In the genomic region with DNA sequence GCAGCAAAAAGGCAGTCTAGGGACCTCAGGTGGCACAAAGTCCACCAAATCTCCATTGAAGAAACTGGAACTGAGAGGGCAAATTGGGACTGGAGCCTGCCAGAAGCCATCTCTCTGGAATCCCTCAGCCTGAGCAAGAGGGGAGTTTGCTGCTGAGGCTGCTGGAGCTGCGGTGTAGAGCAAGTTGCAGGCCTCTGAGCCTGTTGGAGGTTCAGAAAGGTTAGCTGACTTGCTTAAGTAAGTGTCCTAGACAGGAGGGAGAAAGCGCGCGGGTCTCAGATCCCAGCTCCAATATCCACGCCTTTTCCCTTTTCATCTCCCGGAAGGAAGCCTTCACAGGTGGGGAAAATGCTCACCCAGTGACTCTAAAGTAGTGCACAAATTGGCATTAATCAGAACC, we compare ENCODE assay signal across 10 cellular contexts. TPM values are rescaled to one million over a fixed set of nuclear protein-coding genes. Genes with fewer than 3 reads are reported as not detected.
DNase-seq lines count a peak whose midpoint lies in the region; ATAC-seq, FAIRE-seq and TF ChIP-seq lines count a peak whose summit lies in the region.
"Had no signal": no experiment of that assay in that cellular context is flagged by ENCODE, and none has a peak within 500 bp of the region (broad histone marks: within the 10 kb centered on the region; RNA-seq: fewer than 3 reads in every experiment).

No MANE protein-coding gene starts in this region.

- dilution Hi-C loops in keratinocyte (cut with MboI; ENCODE audit: extremely low pct_ligation_motif_present, low sequenced_read_pairs) = no loop called here

- peak overlapping the region; percentile 89 for H2AFZ ChIP-seq in keratinocyte (ENCODE audit: control insufficient read depth, low read length)

- no peaks in the 10 kb centered on the region for H3K9me1 ChIP-seq in keratinocyte (ENCODE audit: control insufficient read depth, extremely low read depth, insufficient read depth, low read length)

- no peak for TF ChIP-seq POLR2A in spleen (IDR thresholded peaks at IDR 0.05)

- H3K4me3 ChIP-seq in keratinocyte (ENCODE audit: control insufficient read depth in 2 of 3, extremely low read depth in 1 of 3, insufficient read depth in 2 of 3, low read depth in 1 of 3, low read length in 3 of 3) (peak overlapping the region in 2 of 3 experiments; percentile 73), spleen (peak overlapping the region in 1 of 8 donors; percentile 76)

- peaks cover 28% of the 10 kb centered on the region for H3K79me2 ChIP-seq in keratinocyte (ENCODE audit: control insufficient read depth, insufficient read depth, low read length)

- POLR2A ChIA-PET in activated naive CD8-positive, alpha-beta T cell treated with anti-CD3 and anti-CD28 coated beads, Interleukin-2, amount 10 ng/mL, durations not matched to agents 7 days and 5 days (lab: Charles Lee) = interaction anchor here (0.6 to 5.2 kb wide), 15 partner anchors 10 to 89 kb away, joined by 3 to 85 read pairs (median 6); no protein-coding TSS in a partner anchor

- peaks cover 33% of the 10 kb centered on the region for H3K36me3 Mint-ChIP-seq in activated naive CD8-positive, alpha-beta T cell treated with anti-CD3 and anti-CD28 coated beads, Interleukin-2, amount 10 ng/mL, durations not matched to agents 7 days and 5 days

- H3K9me3 Mint-ChIP-seq in activated naive CD8-positive, alpha-beta T cell treated with anti-CD3 and anti-CD28 coated beads, Interleukin-2, amount 10 ng/mL, durations not matched to agents 7 days and 5 days = peaks cover 11% of the 10 kb centered on the region

- ATAC-seq in activated naive CD8-positive, alpha-beta T cell treated with anti-CD3 and anti-CD28 coated beads, Interleukin-2, amount 10 ng/mL, durations not matched to agents 7 days and 5 days (ENCODE audit: low read depth) = no peak
- no peak for ATAC-seq in GM19351 (IDR thresholded peaks at IDR 0.05; ENCODE audit: unreplicated experiment)
- no peak for ATAC-seq in GM21390 (IDR thresholded peaks at IDR 0.05; ENCODE audit: unreplicated experiment)
- no peak for ATAC-seq in HG03521 (IDR thresholded peaks at IDR 0.05; ENCODE audit: unreplicated experiment)

- H3K4me1 Mint-ChIP-seq in activated naive CD8-positive, alpha-beta T cell treated with anti-CD3 and anti-CD28 coated beads, Interleukin-2, amount 10 ng/mL, durations not matched to agents 7 days and 5 days = peaks cover 46% of the 10 kb centered on the region

- H3K4me3 Mint-ChIP-seq in activated naive CD8-positive, alpha-beta T cell treated with anti-CD3 and anti-CD28 coated beads, Interleukin-2, amount 10 ng/mL, durations not matched to agents 7 days and 5 days = peak overlapping the region; percentile 89

- intact Hi-C loops in spleen (cut with DNase I; ENCODE audit: low total_unique reads) = no loop called here

- TF ChIP-seq CTCF in keratinocyte (optimal IDR thresholded peaks at IDR 0.05 in 1 of 3, IDR thresholded peaks at IDR 0.05 in 1 of 3, conservative IDR thresholded peaks at IDR 0.05 in 1 of 3; ENCODE audit: extremely low read depth in 1 of 3, insufficient read depth in 2 of 3, low read length in 3 of 3) (no peak), spleen (IDR thresholded peaks at IDR 0.05 in 8 of 11, conservative IDR thresholded peaks at IDR 0.05 in 3 of 11) (no peak)

- peak overlapping the region; percentile 96 for H3K27ac ChIP-seq in keratinocyte (ENCODE audit: control insufficient read depth, insufficient read depth, low read length)
- peak overlapping the region in 6 of 8 donors; percentile 85 to 98 (median 94) for H3K27ac ChIP-seq in spleen
- H3K27ac ChIP-seq: 22Rv1 had no signal

- H3K27ac Mint-ChIP-seq in activated naive CD8-positive, alpha-beta T cell treated with anti-CD3 and anti-CD28 coated beads, Interleukin-2, amount 10 ng/mL, durations not matched to agents 7 days and 5 days = no peak overlapping the region

- no peaks in the 10 kb centered on the region for H4K20me1 ChIP-seq in keratinocyte (ENCODE audit: control insufficient read depth, extremely low read depth, insufficient read depth, low read length)

- H3K4me1 ChIP-seq in keratinocyte (ENCODE audit: control insufficient read depth, extremely low read depth, insufficient read depth, low read length) (peaks cover 38% of the 10 kb centered on the region), spleen (peaks cover 23 to 43% (median 39%) of the 10 kb centered on the region in 6 donors)

- no peaks in the 10 kb centered on the region for H3K27me3 Mint-ChIP-seq in activated naive CD8-positive, alpha-beta T cell treated with anti-CD3 and anti-CD28 coated beads, Interleukin-2, amount 10 ng/mL, durations not matched to agents 7 days and 5 days

- FAIRE-seq in keratinocyte (lab: Jason Lieb, UNC) = no peak

- H3K9ac ChIP-seq in keratinocyte (ENCODE audit: control insufficient read depth, extremely low read depth, insufficient read depth, low read length) = peak overlapping the region; percentile 89

- H3K27me3 ChIP-seq in keratinocyte (ENCODE audit: control insufficient read depth, extremely low read depth, insufficient read depth, low read length) (no peaks in the 10 kb centered on the region), spleen (replicated peaks in 1 of 7) (no peaks in the 10 kb centered on the region)

- WGBS in spleen, 5 donors = 77 to 86% (median 81%) methylated on average over 5 to 6 of the region's 6 CpGs

- H3K9me3 ChIP-seq in keratinocyte (ENCODE audit: control insufficient read depth, low read depth, low read length) = no peaks in the 10 kb centered on the region
- peaks cover 0 to 6% (median 0%) of the 10 kb centered on the region in 8 donors for H3K9me3 ChIP-seq in spleen

- H3K36me3 ChIP-seq in keratinocyte (ENCODE audit: control insufficient read depth in 2 of 2, extremely low read depth in 1 of 2, insufficient read depth in 2 of 2, low read length in 2 of 2) (no peaks in the 10 kb centered on the region), spleen (no peaks in the 10 kb centered on the region)

- peak; percentile 2 for DNase-seq in DMS53 (lab: John Stamatoyannopoulos, UW)
- DNase-seq in DMS53 treated with DMSO at 0.1 percent for 48 hours (lab: John Stamatoyannopoulos, UW; ENCODE audit: unreplicated experiment) = no peak
- no peak for DNase-seq in activated naive CD8-positive, alpha-beta T cell treated with anti-CD3 and anti-CD28 coated beads, Interleukin-2, amount 10 ng/mL, durations not matched to agents 7 days and 5 days
- DNase-seq in keratinocyte (ENCODE audit: low read depth, low spot score) = no peak
- no peak for DNase-seq in spleen
- DNase-seq: NCI-H1048 had no signal

- H3K4me2 ChIP-seq in keratinocyte (ENCODE audit: control insufficient read depth, extremely low read depth, insufficient read depth, low read depth, low read length) = peak overlapping the region; percentile 97

RNA-seq across cellular contexts. Expression of gene TGFBR1, which starts 1.4 kb away (rescaled TPM):
- total RNA-seq in activated naive CD8-positive, alpha-beta T cell treated with anti-CD3 and anti-CD28 coated beads, Interleukin-2, amount 10 ng/mL, durations not matched to agents 7 days and 5 days = 10 to 100 TPM; 82.7 to 83.5 TPM
- 41.6 to 55.0 TPM (median 49.7 TPM) in 3 replicates for polyA plus RNA-seq in keratinocyte
- 21.0 TPM for polyA plus RNA-seq in keratinocyte (2011; ENCODE audit: low read depth)
- polyA plus RNA-seq in keratinocyte (2011; cell fraction: cytosol; rRNA removed) = 20.7 and 45.7 TPM in 2 replicates
- polyA plus RNA-seq in keratinocyte (2011; cell fraction: nucleus; rRNA removed) = 57.9 and 67.1 TPM in 2 replicates
- polyA plus RNA-seq in keratinocyte (2012; ENCODE audit: low replicate concordance) = 18.8 and 28.4 TPM in 2 replicates
- 135 to 193 TPM (median 184 TPM) in 3 replicates for polyA minus RNA-seq in keratinocyte
- polyA minus RNA-seq in keratinocyte (2011; cell fraction: cytosol; rRNA and poly(A)+ RNA removed) = 57.6 TPM
- 74.4 and 239 TPM in 2 replicates for polyA minus RNA-seq in keratinocyte (2011; cell fraction: nucleus; rRNA and poly(A)+ RNA removed)
- 10 to 100 TPM; 33.5 to 60.8 (median 55.8) TPM for total RNA-seq in spleen
- 10 to 100 TPM in 2 of 3 donors, 1 to 10 TPM in 1; 8.9 to 12.8 (median 10.1) TPM for polyA plus RNA-seq in spleen
